In genomic region chr14:68979021-68979721, GRCh38 we compare ENCODE assay signal across 8 cellular contexts. TPM values are rescaled to one million over a fixed set of nuclear protein-coding genes. Genes with fewer than 3 reads are reported as not detected.
DNase-seq lines count a peak whose midpoint lies in the region; ATAC-seq and TF ChIP-seq lines count a peak whose summit lies in the region.

Gene ACTN1 (minus strand): TSS chr14:68979302. CDS start chr14:68979056, 246 bp downstream.

- peaks cover 3% of the 10 kb centered on the region for H3K36me3 Mint-ChIP-seq in progenitor cell of endocrine pancreas (ENCODE audit: insufficient read depth)

- no peaks in the 10 kb centered on the region for H3K36me3 ChIP-seq in vagina

- TF ChIP-seq POLR2A in vagina (IDR thresholded peaks at IDR 0.05), result peak in 1 of 2 donors; percentile 90

- peaks cover 31% of the 10 kb centered on the region for H3K4me1 Mint-ChIP-seq in progenitor cell of endocrine pancreas (ENCODE audit: low read depth)

- intact Hi-C loops in right cardiac atrium (cut with DNase I), result loop anchor here in 3 of 4 donors (5.0 to 10.0 kb wide), 4 partner anchors 37 to 67 kb away; no protein-coding TSS in a partner anchor
- intact Hi-C loops in vagina (cut with DNase I), result loop anchor here (5.0 to 10.0 kb wide), 4 partner anchors 42 to 108 kb away; no protein-coding TSS in a partner anchor

- H3K4me3 ChIP-seq in AG09309 (ENCODE audit: control insufficient read depth, low read depth, low read length), result peak within 1 kb of the TSS; percentile 92
- peak within 1 kb of the TSS; percentile 92 for H3K4me3 ChIP-seq in right cardiac atrium (ENCODE audit: low read length)
- H3K4me3 ChIP-seq in vagina, result peak within 1 kb of the TSS; percentile 75 to 86

- H3K9me3 Mint-ChIP-seq in progenitor cell of endocrine pancreas (ENCODE audit: low read depth), result no peaks in the 10 kb centered on the region

- peaks cover 14% of the 10 kb centered on the region for H3K27me3 Mint-ChIP-seq in progenitor cell of endocrine pancreas

- H3K9me3 ChIP-seq in right cardiac atrium (ENCODE audit: control insufficient read depth, low read length) (no peaks in the 10 kb centered on the region), vagina (no peaks in the 10 kb centered on the region)

- peaks cover 19% of the 10 kb centered on the region for H3K4me1 ChIP-seq in right cardiac atrium (ENCODE audit: control insufficient read depth, insufficient read depth, low read length)
- peaks cover 46% of the 10 kb centered on the region for H3K4me1 ChIP-seq in vagina

- under 1% methylated on average over 68 of the region's 68 CpGs for WGBS in right cardiac atrium

- ATAC-seq in GM21786 (IDR thresholded peaks at IDR 0.05; ENCODE audit: unreplicated experiment) (peak; percentile 45), right cardiac atrium (peak; percentile 89 to 90)

- H3K27me3 ChIP-seq in right cardiac atrium (ENCODE audit: control insufficient read depth, insufficient read depth), result no peaks in the 10 kb centered on the region
- no peaks in the 10 kb centered on the region for H3K27me3 ChIP-seq in vagina

- peak within 1 kb of the TSS; percentile 97 for H3K27ac Mint-ChIP-seq in progenitor cell of endocrine pancreas

- peak within 1 kb of the TSS; percentile 88 for H3K4me3 Mint-ChIP-seq in progenitor cell of endocrine pancreas (ENCODE audit: low read depth)

- DNase-seq in AG09309 (ENCODE audit: low read depth), result peak; percentile 91
- DNase-seq in NCI-H2029 (lab: John Stamatoyannopoulos, UW), result peak; percentile 67
- peak; percentile 34 for DNase-seq in T-helper 9 cell
- DNase-seq in astrocyte of the hippocampus (ENCODE audit: low read depth, low spot score), result peak; percentile 99
- DNase-seq in right cardiac atrium, result peak; percentile 96 to 97 (median 97)
- DNase-seq in progenitor cell of endocrine pancreas (ENCODE audit: low spot score, unreplicated experiment), result peak; percentile 78
- peak in 1 of 2 donors; percentile 98 for DNase-seq in vagina (ENCODE audit: extremely low spot score in 2 of 2)

- TF ChIP-seq CTCF in AG09309 (IDR thresholded peaks at IDR 0.05; ENCODE audit: control insufficient read depth, insufficient read depth, low read depth, low read length, missing control alignments) (peak; percentile 6), progenitor cell of endocrine pancreas (IDR thresholded peaks at IDR 0.05; ENCODE audit: unreplicated experiment) (no peak), vagina (IDR thresholded peaks at IDR 0.05) (no peak)

- H3K27ac ChIP-seq in right cardiac atrium (ENCODE audit: low read length) (peak within 1 kb of the TSS; percentile 99), vagina (peak within 1 kb of the TSS; percentile 96)

RNA-seq across cellular contexts. Expression of gene ACTN1, which starts in this region (rescaled TPM):
- total RNA-seq in right cardiac atrium (100 to 1,000 TPM; 133 to 305 (median 171) TPM), progenitor cell of endocrine pancreas (92.6 and 105 TPM in 2 replicates), vagina (209 TPM)
- 80.5 TPM for polyA plus RNA-seq in right cardiac atrium
